14 cellular contexts compared by ENCODE assay signal in the genomic region with DNA sequence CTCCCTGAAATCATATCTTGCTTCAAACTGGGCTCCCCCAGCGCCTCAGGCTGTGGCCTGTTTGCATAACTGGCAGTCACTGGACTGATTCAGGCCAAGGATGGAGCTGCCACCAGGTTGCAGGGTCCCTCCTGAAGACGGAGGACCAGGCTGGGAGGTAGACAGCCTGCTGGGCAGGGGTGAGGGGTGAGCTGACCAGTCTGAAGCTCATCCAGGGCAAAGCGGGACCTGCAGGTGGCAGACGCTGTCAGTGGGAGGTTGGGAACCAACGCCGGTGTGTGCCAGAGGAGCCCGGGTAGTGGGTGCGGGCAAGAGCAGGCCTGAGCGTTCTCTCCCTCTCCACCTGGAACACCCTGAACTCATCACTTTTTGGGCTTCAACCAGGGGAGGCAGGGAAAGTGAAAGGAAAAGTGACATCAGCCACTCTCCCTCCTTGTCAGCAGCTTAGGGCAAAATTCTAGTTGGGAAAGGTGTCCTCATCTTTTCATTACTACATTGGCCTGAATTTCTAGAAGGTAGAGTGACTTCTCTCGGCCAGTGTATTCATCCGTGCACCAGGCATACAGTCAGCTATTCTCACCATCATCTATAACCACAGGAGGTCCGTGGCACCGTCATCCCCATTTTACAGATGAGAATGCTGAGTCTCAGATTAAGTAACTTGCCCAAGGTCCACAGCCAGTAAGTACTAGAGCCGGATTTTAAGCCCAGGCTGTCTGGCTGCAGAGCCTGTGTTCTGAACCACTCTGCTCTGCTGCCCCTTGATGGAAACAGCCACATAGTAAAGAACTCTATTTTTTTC.
DNase-seq lines count a peak whose midpoint lies in the region; ATAC-seq lines count a peak whose summit lies in the region.
"Had no signal": no experiment of that assay in that cellular context is flagged by ENCODE, and none has a peak within 500 bp of the region (broad histone marks: within the 10 kb centered on the region; RNA-seq: fewer than 3 reads in every experiment).

No MANE protein-coding gene starts in this region.

- DNase-seq in activated T-cell treated with anti-CD3 and anti-CD28 coated beads, Interleukin-2, amount 50 U/mL, for 72 hours = no peak
- no peak for DNase-seq in activated T-cell treated with anti-CD3 and anti-CD28 coated beads, Interleukin-2, amount 50 U/mL, for 48 hours
- DNase-seq in activated T-helper 1 cell treated with anti-CD3 and anti-CD28 coated beads, Interleukin-12 subunit alpha, Interleukin-12 subunit beta, Interleukin-2, Interleukin-4 antibody, amounts not matched to agents 30 ng/mL and 10 ng/mL and 1 ng/mL, durations not matched to agents 14 hours and 24 hours and 36 hours (ENCODE audit: low spot score) = no peak
- peak in 1 of 3 donors; percentile 19 for DNase-seq in immature natural killer cell
- no peak for DNase-seq in T-helper 9 cell
- no peak for DNase-seq in COLO668 (lab: John Stamatoyannopoulos, UW; ENCODE audit: unreplicated experiment)
- DNase-seq: body of pancreas, H9, heart right ventricle, NCI-H446 treated with DMSO at 0.1 percent for 48 hours, PC-9, T1000 had no signal

- no peaks in the 10 kb centered on the region for H3K27me3 Mint-ChIP-seq in activated T-cell treated with anti-CD3 and anti-CD28 coated beads, Interleukin-2, amount 50 U/mL, for 72 hours (ENCODE audit: low read depth)
- H3K27me3 Mint-ChIP-seq in activated T-helper 1 cell treated with anti-CD3 and anti-CD28 coated beads, Interleukin-12 subunit alpha, Interleukin-12 subunit beta, Interleukin-2, Interleukin-4 antibody, amounts not matched to agents 30 ng/mL and 10 ng/mL and 1 ng/mL, durations not matched to agents 14 hours and 24 hours and 36 hours (ENCODE audit: insufficient read depth) = no peaks in the 10 kb centered on the region
- H3K27me3 Mint-ChIP-seq in immature natural killer cell (ENCODE audit: low read depth in 3 of 3) = peaks cover 3 to 20% (median 10%) of the 10 kb centered on the region in 3 donors
- H3K27me3 Mint-ChIP-seq in stimulated activated memory B cell treated with anti-CD40 and anti-IgM and Interleukin-4, amounts not matched to agents 10 μg/mL and 1 μg/mL and 100 μg/mL, for 72 hours = no peaks in the 10 kb centered on the region

- H3K4me3 Mint-ChIP-seq in activated T-cell treated with anti-CD3 and anti-CD28 coated beads, Interleukin-2, amount 50 U/mL, for 72 hours = peak overlapping the region in 1 of 2 donors; percentile 11
- H3K4me3 Mint-ChIP-seq in activated T-helper 1 cell treated with anti-CD3 and anti-CD28 coated beads, Interleukin-12 subunit alpha, Interleukin-12 subunit beta, Interleukin-2, Interleukin-4 antibody, amounts not matched to agents 30 ng/mL and 10 ng/mL and 1 ng/mL, durations not matched to agents 14 hours and 24 hours and 36 hours = peak overlapping the region; percentile 40
- peak overlapping the region; percentile 4 to 82 (median 29) for H3K4me3 Mint-ChIP-seq in immature natural killer cell
- peak overlapping the region; percentile 49 for H3K4me3 Mint-ChIP-seq in stimulated activated memory B cell treated with anti-CD40 and anti-IgM and Interleukin-4, amounts not matched to agents 10 μg/mL and 1 μg/mL and 100 μg/mL, for 72 hours
- H3K4me3 Mint-ChIP-seq: H9 had no signal

- H3K9me3 Mint-ChIP-seq in activated T-cell treated with anti-CD3 and anti-CD28 coated beads, Interleukin-2, amount 50 U/mL, for 72 hours = no peaks in the 10 kb centered on the region
- no peaks in the 10 kb centered on the region for H3K9me3 Mint-ChIP-seq in activated T-helper 1 cell treated with anti-CD3 and anti-CD28 coated beads, Interleukin-12 subunit alpha, Interleukin-12 subunit beta, Interleukin-2, Interleukin-4 antibody, amounts not matched to agents 30 ng/mL and 10 ng/mL and 1 ng/mL, durations not matched to agents 14 hours and 24 hours and 36 hours
- H3K9me3 Mint-ChIP-seq in immature natural killer cell = peaks cover 0 to 1% (median 0%) of the 10 kb centered on the region in 6 donors
- peaks cover 3% of the 10 kb centered on the region for H3K9me3 Mint-ChIP-seq in stimulated activated memory B cell treated with anti-CD40 and anti-IgM and Interleukin-4, amounts not matched to agents 10 μg/mL and 1 μg/mL and 100 μg/mL, for 72 hours
- H3K9me3 Mint-ChIP-seq: H9 had no signal

- H3K4me1 Mint-ChIP-seq in activated T-cell treated with anti-CD3 and anti-CD28 coated beads, Interleukin-2, amount 50 U/mL, for 72 hours (ENCODE audit: low read depth) = peaks cover 79% of the 10 kb centered on the region
- peaks cover 83% of the 10 kb centered on the region for H3K4me1 Mint-ChIP-seq in activated T-helper 1 cell treated with anti-CD3 and anti-CD28 coated beads, Interleukin-12 subunit alpha, Interleukin-12 subunit beta, Interleukin-2, Interleukin-4 antibody, amounts not matched to agents 30 ng/mL and 10 ng/mL and 1 ng/mL, durations not matched to agents 14 hours and 24 hours and 36 hours (ENCODE audit: low read depth)
- H3K4me1 Mint-ChIP-seq in immature natural killer cell = peaks cover 96% of the 10 kb centered on the region in 2 donors
- H3K4me1 Mint-ChIP-seq in stimulated activated memory B cell treated with anti-CD40 and anti-IgM and Interleukin-4, amounts not matched to agents 10 μg/mL and 1 μg/mL and 100 μg/mL, for 72 hours = peaks cover 96% of the 10 kb centered on the region

- intact Hi-C loops in activated T-helper 1 cell treated with anti-CD3 and anti-CD28 coated beads, Interleukin-12 subunit alpha, Interleukin-12 subunit beta, Interleukin-2, Interleukin-4 antibody, amounts not matched to agents 30 ng/mL and 10 ng/mL and 1 ng/mL, durations not matched to agents 14 hours and 24 hours and 36 hours (cut with micrococcal nuclease) = no loop called here

- H3K27ac Mint-ChIP-seq in activated T-cell treated with anti-CD3 and anti-CD28 coated beads, Interleukin-2, amount 50 U/mL, for 72 hours = peak overlapping the region; percentile 15
- peak overlapping the region; percentile 75 for H3K27ac Mint-ChIP-seq in activated T-helper 1 cell treated with anti-CD3 and anti-CD28 coated beads, Interleukin-12 subunit alpha, Interleukin-12 subunit beta, Interleukin-2, Interleukin-4 antibody, amounts not matched to agents 30 ng/mL and 10 ng/mL and 1 ng/mL, durations not matched to agents 14 hours and 24 hours and 36 hours
- peak overlapping the region; percentile 78 to 91 (median 87) for H3K27ac Mint-ChIP-seq in immature natural killer cell
- H3K27ac Mint-ChIP-seq in stimulated activated memory B cell treated with anti-CD40 and anti-IgM and Interleukin-4, amounts not matched to agents 10 μg/mL and 1 μg/mL and 100 μg/mL, for 72 hours = peak overlapping the region; percentile 76

- H3K36me3 Mint-ChIP-seq in activated T-cell treated with anti-CD3 and anti-CD28 coated beads, Interleukin-2, amount 50 U/mL, for 72 hours (ENCODE audit: insufficient read depth in 2 of 2) = peaks cover 0 to 2% of the 10 kb centered on the region in 2 donors
- H3K36me3 Mint-ChIP-seq in activated T-helper 1 cell treated with anti-CD3 and anti-CD28 coated beads, Interleukin-12 subunit alpha, Interleukin-12 subunit beta, Interleukin-2, Interleukin-4 antibody, amounts not matched to agents 30 ng/mL and 10 ng/mL and 1 ng/mL, durations not matched to agents 14 hours and 24 hours and 36 hours (ENCODE audit: low read depth) = peaks cover 14% of the 10 kb centered on the region
- H3K36me3 Mint-ChIP-seq in immature natural killer cell = no peaks in the 10 kb centered on the region
- peaks cover 28% of the 10 kb centered on the region for H3K36me3 Mint-ChIP-seq in stimulated activated memory B cell treated with anti-CD40 and anti-IgM and Interleukin-4, amounts not matched to agents 10 μg/mL and 1 μg/mL and 100 μg/mL, for 72 hours

- peak in 1 of 2 donors; percentile 22 for ATAC-seq in activated T-cell treated with anti-CD3 and anti-CD28 coated beads, Interleukin-2, amount 50 U/mL, for 72 hours (replicated peaks in 1 of 2)
- ATAC-seq in stimulated activated memory B cell treated with anti-CD40 and anti-IgM and Interleukin-4, amounts not matched to agents 10 μg/mL and 1 μg/mL and 100 μg/mL, for 72 hours = no peak
- ATAC-seq in GM18873 (IDR thresholded peaks at IDR 0.05; ENCODE audit: low FRiP score, unreplicated experiment) = no peak
- ATAC-seq: body of pancreas, heart right ventricle had no signal

Comparison
In these comparisons a context has a peak if more than half of its experiments do, and no peak if none do; other contexts are left out.
1. H3K27ac Mint-ChIP-seq: peak in every context shown above with its lines; median percentile 87 in immature natural killer cell; 76 in stimulated activated memory B cell treated with anti-CD40 and anti-IgM and Interleukin-4, amounts not matched to agents 10 μg/mL and 1 μg/mL and 100 μg/mL, for 72 hours; 75 in activated T-helper 1 cell treated with anti-CD3 and anti-CD28 coated beads, Interleukin-12 subunit alpha, Interleukin-12 subunit beta, Interleukin-2, Interleukin-4 antibody, amounts not matched to agents 30 ng/mL and 10 ng/mL and 1 ng/mL, durations not matched to agents 14 hours and 24 hours and 36 hours; 15 in activated T-cell treated with anti-CD3 and anti-CD28 coated beads, Interleukin-2, amount 50 U/mL, for 72 hours.